10 cellular contexts compared by ENCODE assay signal in genomic region chr20:298755-299391, GRCh38. TPM values are rescaled to one million over a fixed set of nuclear protein-coding genes. Genes with fewer than 3 reads are reported as not detected.
A peak's percentile ranks its signal among the peaks of the same experiment; 100 is the strongest.
DNase-seq lines count a peak whose midpoint lies in the region; TF ChIP-seq lines count a peak whose summit lies in the region.
"Had no signal": no experiment of that assay in that cellular context is flagged by ENCODE, and none has a peak within 500 bp of the region (broad histone marks: within the 10 kb centered on the region; RNA-seq: fewer than 3 reads in every experiment).

No MANE protein-coding gene starts in this region.

- peak overlapping the region; percentile 76 for H3K9ac ChIP-seq in muscle layer of colon (ENCODE audit: low read length)

- H3K27ac ChIP-seq in ACC112 (ENCODE audit: low read depth, low read length) (peak overlapping the region; percentile 94; the same call in 1 of the 2 replicates), KOPT-K1 (ENCODE audit: low read depth, low read length, poor library complexity, severe bottlenecking) (peak overlapping the region; percentile 92), muscle layer of colon (ENCODE audit: low read depth, low read length) (peak overlapping the region; percentile 92)

- no peaks in the 10 kb centered on the region for H3K27me3 ChIP-seq in ACC112 (ENCODE audit: insufficient read depth, low read length)
- no peaks in the 10 kb centered on the region for H3K27me3 ChIP-seq in muscle layer of colon (ENCODE audit: control insufficient read depth in 1 of 2, insufficient read depth in 2 of 2, low read length in 2 of 2)

- H3K79me2 ChIP-seq in ACC112 (ENCODE audit: control insufficient read depth, insufficient read depth, low read length, unreplicated experiment) = peaks cover 43% of the 10 kb centered on the region

- no peak overlapping the region for H2AFZ ChIP-seq in ACC112 (ENCODE audit: low read length, unreplicated experiment)

- DNase-seq in choroid plexus epithelial cell (ENCODE audit: low read depth) (no peak), putamen (ENCODE audit: low spot score) (no peak), mesenteric fat pad (ENCODE audit: low spot score) (no peak)
- no peak for DNase-seq in effector CD4-positive, alpha-beta T cell
- no peak for DNase-seq in stimulated activated naive CD4-positive, alpha-beta T cell treated with Interleukin-2 at 50 U/mL for 16 hours (lab: John Stamatoyannopoulos, UW)

- H3K4me1 ChIP-seq in ACC112 (ENCODE audit: control insufficient read depth, insufficient read depth, low read length, unreplicated experiment) = peaks cover 24% of the 10 kb centered on the region
- H3K4me1 ChIP-seq in muscle layer of colon (ENCODE audit: insufficient read depth, low read length) = peaks cover 29% of the 10 kb centered on the region

- H3K4me3 ChIP-seq in ACC112 (ENCODE audit: low read depth, low read length) = peak overlapping the region; percentile 99
- peak overlapping the region; percentile 92 for H3K4me3 ChIP-seq in choroid plexus epithelial cell (ENCODE audit: low read depth, low read length)
- peak overlapping the region; percentile 73 to 85 for H3K4me3 ChIP-seq in muscle layer of colon (ENCODE audit: low read depth in 1 of 2, low read length in 2 of 2)

- peaks cover 6% of the 10 kb centered on the region; the same call in 1 of the 2 replicates for H3K36me3 ChIP-seq in ACC112 (ENCODE audit: insufficient read depth, low read length)
- H3K36me3 ChIP-seq in KOPT-K1 (ENCODE audit: insufficient read depth, low read length) = peaks cover 34% of the 10 kb centered on the region
- H3K36me3 ChIP-seq in muscle layer of colon (ENCODE audit: insufficient read depth, low read length) = peaks cover 8% of the 10 kb centered on the region

- no peak for TF ChIP-seq CTCF in choroid plexus epithelial cell (conservative IDR thresholded peaks at IDR 0.05; ENCODE audit: low read depth, low read length)

- H3K9me3 ChIP-seq in KOPT-K1 (ENCODE audit: insufficient read depth, low read length, poor library complexity, severe bottlenecking) (no peaks in the 10 kb centered on the region), muscle layer of colon (ENCODE audit: low read length) (no peaks in the 10 kb centered on the region)

RNA-seq across cellular contexts. Expression of gene ZCCHC3, which starts 1.5 kb away (rescaled TPM):
- total RNA-seq in mesenteric fat pad = 9.1 TPM

RNA-seq across cellular contexts. Expression of gene C20orf96, which starts 8.3 kb away (rescaled TPM):
- 5.0 TPM for total RNA-seq in mesenteric fat pad

RNA-seq across cellular contexts. Expression of gene SOX12, which starts 26.5 kb away (rescaled TPM):
- 8.5 TPM for total RNA-seq in mesenteric fat pad

RNA-seq across cellular contexts. Expression of gene DEFB132, which starts 41.3 kb away (rescaled TPM):
- 1.5 TPM for total RNA-seq in mesenteric fat pad
- total RNA-seq: pulmonary artery endothelial cell, SK-MEL-5 had no signal

RNA-seq across cellular contexts. Expression of gene NRSN2, which starts 48.0 kb away (rescaled TPM):
- total RNA-seq in mesenteric fat pad = 21.3 TPM
